Comparison of ENCODE assay signal across 16 cellular contexts in the genomic region with DNA sequence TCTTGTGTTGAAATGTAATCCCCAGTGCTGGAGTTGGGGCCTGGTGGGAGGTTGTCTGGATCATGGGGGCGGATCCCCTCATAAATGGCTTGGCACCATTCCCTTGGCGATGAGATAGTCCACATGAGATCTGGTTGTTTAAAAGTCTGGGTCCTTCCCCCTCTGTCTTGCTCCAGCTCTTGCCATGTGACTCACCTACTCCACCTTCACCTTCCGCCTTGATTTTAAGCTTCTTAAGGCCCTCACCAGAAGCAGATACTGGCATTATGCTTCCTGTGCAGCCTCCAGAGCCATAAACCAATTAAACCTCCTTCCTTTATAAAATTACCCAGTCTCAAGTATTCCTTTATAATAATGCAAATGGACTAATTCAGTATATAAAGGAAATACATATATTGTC.
A peak's percentile ranks its signal among the peaks of the same experiment; 100 is the strongest.
DNase-seq lines count a peak whose midpoint lies in the region; ATAC-seq and TF ChIP-seq lines count a peak whose summit lies in the region.
"Had no signal": no experiment of that assay in that cellular context is flagged by ENCODE, and none has a peak within 500 bp of the region (broad histone marks: within the 10 kb centered on the region; RNA-seq: fewer than 3 reads in every experiment).

No MANE protein-coding gene starts in this region.

- H3K4me1 ChIP-seq in HAP-1 (peaks cover 10% of the 10 kb centered on the region), mucosa of descending colon (ENCODE audit: low read depth) (no peaks in the 10 kb centered on the region)

- no peak overlapping the region for H3K27ac ChIP-seq in WERI-Rb-1
- H3K27ac ChIP-seq: C4-2B had no signal

- H3K9me3 ChIP-seq in HAP-1 (no peaks in the 10 kb centered on the region), WERI-Rb-1 (ENCODE audit: severe bottlenecking) (no peaks in the 10 kb centered on the region), mucosa of descending colon (no peaks in the 10 kb centered on the region)

- peak; percentile 71 for ATAC-seq in mucosa of descending colon
- ATAC-seq: GM12878, HCT116, K562 had no signal

- H3K4me3 ChIP-seq in HAP-1 (no peak overlapping the region), WERI-Rb-1 (ENCODE audit: low read depth, low read length) (no peak overlapping the region), mucosa of descending colon (no peak overlapping the region)
- H3K4me3 ChIP-seq: GM12878, K562 had no signal

- H3K4me1 Mint-ChIP-seq in immature natural killer cell = no peaks in the 10 kb centered on the region

- H3K27ac Mint-ChIP-seq in immature natural killer cell = no peak overlapping the region
- H3K27ac Mint-ChIP-seq: CD4-positive, alpha-beta T cell; HFFc6 had no signal

- H3K27me3 ChIP-seq in HAP-1 (ENCODE audit: low read depth) (no peaks in the 10 kb centered on the region), WERI-Rb-1 (ENCODE audit: insufficient read depth, low read depth, severe bottlenecking) (no peaks in the 10 kb centered on the region)

- in situ Hi-C loops in HAP-1 (cut with MboI; ENCODE audit: low sequenced_read_pairs) (no loop called here), ACHN (cut with HindIII; ENCODE audit: low pct_ligation_motif_present, low pct_unique_long_range_greater_than_20kb, low sequenced_read_pairs) (no loop called here)

- H3K36me3 ChIP-seq in HAP-1 (replicated peaks) (no peaks in the 10 kb centered on the region), WERI-Rb-1 (no peaks in the 10 kb centered on the region), mucosa of descending colon (ENCODE audit: low read depth) (no peaks in the 10 kb centered on the region)

- no peaks in the 10 kb centered on the region for H3K27me3 Mint-ChIP-seq in immature natural killer cell (ENCODE audit: low read depth in 3 of 3)
- H3K27me3 Mint-ChIP-seq: CD4-positive, alpha-beta T cell had no signal

- no peaks in the 10 kb centered on the region for H3K9me3 Mint-ChIP-seq in immature natural killer cell

- intact Hi-C loops in mucosa of descending colon (cut with DNase I, micrococcal nuclease) = no loop called here

- no peak overlapping the region for H3K4me3 Mint-ChIP-seq in immature natural killer cell
- H3K4me3 Mint-ChIP-seq: CD4-positive, alpha-beta T cell; HFFc6 had no signal

- TF ChIP-seq CTCF in WERI-Rb-1 (IDR thresholded peaks at IDR 0.05; ENCODE audit: low read depth, low read length) = no peak
- TF ChIP-seq CTCF in mucosa of descending colon (IDR thresholded peaks at IDR 0.05) = no peak

- H3K36me3 Mint-ChIP-seq in immature natural killer cell = no peaks in the 10 kb centered on the region

- DNase-seq in HAP-1 (ENCODE audit: low spot score in 2 of 2) = peak; percentile 18 to 50
- peak; percentile 16 for DNase-seq in WERI-Rb-1
- DNase-seq in mucosa of descending colon = no peak
- no peak for DNase-seq in midbrain (lab: John Stamatoyannopoulos, UW)
- no peak for DNase-seq in immature natural killer cell
- no peak for DNase-seq in ACHN
- DNase-seq: AML-193; CD4-positive, alpha-beta T cell; DMS79 treated with DMSO at 0.1 percent for 48 hours; GF-D8; HFFc6; IMR-90 had no signal

Comparison
In these comparisons a context has a peak if more than half of its experiments do, and no peak if none do; other contexts are left out.
1. DNase-seq: peak in HAP-1 (2 of 2) and WERI-Rb-1 (single experiment); none in mucosa of descending colon (0 of 3), midbrain (single experiment), immature natural killer cell (0 of 3) and ACHN (single experiment).